Comparison of ENCODE assay signal across 18 cellular contexts in the genomic region with DNA sequence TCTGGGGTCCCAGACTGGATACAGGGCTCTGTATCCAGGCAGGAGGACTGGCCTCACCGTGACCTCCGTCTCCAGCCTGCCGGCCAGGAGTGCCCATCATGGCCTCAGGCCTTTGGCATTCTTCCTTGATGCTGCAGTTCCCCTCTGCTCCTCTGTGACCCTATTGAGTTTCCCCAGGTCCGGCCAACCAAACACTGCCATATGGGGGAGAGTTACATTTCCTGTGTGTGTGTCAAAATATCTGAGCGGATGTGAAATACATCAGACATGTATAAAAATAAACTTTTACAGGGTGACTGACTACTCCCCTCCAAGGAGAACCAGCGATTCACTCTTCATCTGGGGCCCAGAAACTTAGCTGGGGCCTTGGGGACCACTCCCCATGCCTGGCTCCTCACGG. TPM values are rescaled to one million over a fixed set of nuclear protein-coding genes. Genes with fewer than 3 reads are reported as not detected.
A peak's percentile ranks its signal among the peaks of the same experiment; 100 is the strongest.
DNase-seq lines count a peak whose midpoint lies in the region; ATAC-seq, FAIRE-seq and TF ChIP-seq lines count a peak whose summit lies in the region.
"Had no signal": no experiment of that assay in that cellular context is flagged by ENCODE, and none has a peak within 500 bp of the region (broad histone marks: within the 10 kb centered on the region; RNA-seq: fewer than 3 reads in every experiment).

No MANE protein-coding gene starts in this region.

- BruUV-seq in GM12878 (replicated peaks; lab: Mats Ljungman, UMichigan), result no TSS peak

- DNase-seq in DMS 273 (lab: John Stamatoyannopoulos, UW; ENCODE audit: unreplicated experiment) (peak; percentile 19), DMS 273 treated with DMSO at 0.1 percent for 48 hours (lab: John Stamatoyannopoulos, UW) (no peak), NAMALWA (ENCODE audit: low spot score) (peak; percentile 27), GM12878 (ENCODE audit: low read depth, low spot score) (peak; percentile 9), SHP77 (lab: John Stamatoyannopoulos, UW) (no peak)
- DNase-seq in stimulated activated naive B cell treated with anti-CD40 and anti-IgM and Interleukin-4, amounts not matched to agents 10 μg/mL and 1 μg/mL and 100 μg/mL, for 72 hours, result no peak
- no peak for DNase-seq in stimulated activated CD4-positive, alpha-beta T cell treated with anti-CD3 and anti-CD28 coated beads, Interleukin-12 subunit alpha, Interleukin-12 subunit beta, amount 100 ng/mL, for 4 hours
- no peak for DNase-seq in activated T-helper 1 cell treated with anti-CD3 and anti-CD28 coated beads, Interleukin-12 subunit alpha, Interleukin-12 subunit beta, Interleukin-2, Interleukin-4 antibody, amounts not matched to agents 30 ng/mL and 10 ng/mL and 1 ng/mL, durations not matched to agents 14 hours and 24 hours and 36 hours (ENCODE audit: low spot score)
- DNase-seq: activated naive CD4-positive, alpha-beta T cell treated with anti-CD3 and anti-CD28 coated beads for 36 hours; brain microvascular endothelial cell; GDM1; hypothalamus; stimulated activated CD4-positive, alpha-beta T cell treated with anti-CD3 and anti-CD28 coated beads, Interleukin-15, amount 100 ng/mL, for 24 hours; T-cell had no signal

- peak overlapping the region; percentile 61 for H2AFZ ChIP-seq in GM12878 (ENCODE audit: control insufficient read depth, low read depth, low read length)
- H2AFZ ChIP-seq: GM23248 had no signal

- no peak overlapping the region for H3K4me3 ChIP-seq in GM12878
- H3K4me3 ChIP-seq: GM23248 had no signal

- peak overlapping the region; percentile 7 for H3K9ac ChIP-seq in GM12878 (ENCODE audit: control insufficient read depth, insufficient read depth, low read length)
- H3K9ac ChIP-seq: GM23248 had no signal

- peaks cover 23 to 34% of the 10 kb centered on the region in 2 donors for H3K4me1 Mint-ChIP-seq in stimulated activated naive B cell treated with anti-CD40 and anti-IgM and Interleukin-4, amounts not matched to agents 10 μg/mL and 1 μg/mL and 100 μg/mL, for 72 hours
- H3K4me1 Mint-ChIP-seq in activated T-helper 1 cell treated with anti-CD3 and anti-CD28 coated beads, Interleukin-12 subunit alpha, Interleukin-12 subunit beta, Interleukin-2, Interleukin-4 antibody, amounts not matched to agents 30 ng/mL and 10 ng/mL and 1 ng/mL, durations not matched to agents 14 hours and 24 hours and 36 hours (ENCODE audit: low read depth), result no peaks in the 10 kb centered on the region

- TF ChIP-seq CTCF in GM12878 (IDR thresholded peaks at IDR 0.05 in 2 of 3, conservative IDR thresholded peaks at IDR 0.05 in 1 of 3; ENCODE audit: control insufficient read depth in 2 of 3, extremely low read depth in 1 of 3, insufficient read depth in 1 of 3, low read depth in 3 of 3, low read length in 3 of 3), result no peak

- H4K20me1 ChIP-seq in GM12878 (ENCODE audit: control insufficient read depth, insufficient read depth), result no peaks in the 10 kb centered on the region

- no peaks in the 10 kb centered on the region for H3K9me3 Mint-ChIP-seq in stimulated activated naive B cell treated with anti-CD40 and anti-IgM and Interleukin-4, amounts not matched to agents 10 μg/mL and 1 μg/mL and 100 μg/mL, for 72 hours
- no peaks in the 10 kb centered on the region for H3K9me3 Mint-ChIP-seq in activated T-helper 1 cell treated with anti-CD3 and anti-CD28 coated beads, Interleukin-12 subunit alpha, Interleukin-12 subunit beta, Interleukin-2, Interleukin-4 antibody, amounts not matched to agents 30 ng/mL and 10 ng/mL and 1 ng/mL, durations not matched to agents 14 hours and 24 hours and 36 hours
- H3K9me3 Mint-ChIP-seq: activated naive CD4-positive, alpha-beta T cell treated with anti-CD3 and anti-CD28 coated beads for 36 hours; T-cell had no signal

- RAD21 ChIA-PET in GM12878 (lab: Charles Lee; ENCODE audit: unreplicated experiment), result interaction anchor here (3.8 kb wide), 1 partner anchor 10 kb away, joined by 14 read pairs; no protein-coding TSS in a partner anchor

- no peaks in the 10 kb centered on the region for H3K9me3 ChIP-seq in GM12878 (replicated peaks; ENCODE audit: control insufficient read depth, insufficient read depth, low read length)

- in situ Hi-C loops in GM12878 (cut with MboI), result no loop called here

- TF ChIP-seq EP300 in GM12878 (IDR thresholded peaks at IDR 0.05; ENCODE audit: borderline replicate concordance in 1 of 2, control insufficient read depth in 1 of 2, low read depth in 2 of 2, low read length in 2 of 2), result no peak

- no peaks in the 10 kb centered on the region for H3K36me3 ChIP-seq in GM12878 (ENCODE audit: control insufficient read depth in 2 of 2, insufficient read depth in 2 of 2, low read length in 1 of 2)
- H3K36me3 ChIP-seq: brain microvascular endothelial cell had no signal

- FAIRE-seq in GM12878 (lab: Jason Lieb, UNC), result no peak
- FAIRE-seq: HepG2 had no signal

- no peaks in the 10 kb centered on the region for H3K79me2 ChIP-seq in GM12878 (ENCODE audit: control insufficient read depth, insufficient read depth, low read length)

- peak; percentile 30; the same call in 2 of the 3 replicates for ATAC-seq in GM12878
- ATAC-seq in stimulated activated naive B cell treated with anti-CD40 and anti-IgM and Interleukin-4, amounts not matched to agents 10 μg/mL and 1 μg/mL and 100 μg/mL, for 72 hours (replicated peaks), result peak; percentile 57 to 59
- ATAC-seq: HepG2, T-cell had no signal

- H3K27ac ChIP-seq in GM12878 (ENCODE audit: control insufficient read depth, insufficient read depth), result peak overlapping the region; percentile 41
- H3K27ac ChIP-seq: 22Rv1, brain microvascular endothelial cell, GM23248 had no signal

- H3K4me1 ChIP-seq in GM12878 (ENCODE audit: control insufficient read depth, insufficient read depth, low read length), result peaks cover 16% of the 10 kb centered on the region

- H3K27ac Mint-ChIP-seq in stimulated activated naive B cell treated with anti-CD40 and anti-IgM and Interleukin-4, amounts not matched to agents 10 μg/mL and 1 μg/mL and 100 μg/mL, for 72 hours, result peak overlapping the region; percentile 76
- no peak overlapping the region for H3K27ac Mint-ChIP-seq in activated T-helper 1 cell treated with anti-CD3 and anti-CD28 coated beads, Interleukin-12 subunit alpha, Interleukin-12 subunit beta, Interleukin-2, Interleukin-4 antibody, amounts not matched to agents 30 ng/mL and 10 ng/mL and 1 ng/mL, durations not matched to agents 14 hours and 24 hours and 36 hours
- H3K27ac Mint-ChIP-seq: activated naive CD4-positive, alpha-beta T cell treated with anti-CD3 and anti-CD28 coated beads for 36 hours; T-cell had no signal

- peaks cover 4% of the 10 kb centered on the region in 2 donors for H3K27me3 Mint-ChIP-seq in stimulated activated naive B cell treated with anti-CD40 and anti-IgM and Interleukin-4, amounts not matched to agents 10 μg/mL and 1 μg/mL and 100 μg/mL, for 72 hours
- no peaks in the 10 kb centered on the region for H3K27me3 Mint-ChIP-seq in activated T-helper 1 cell treated with anti-CD3 and anti-CD28 coated beads, Interleukin-12 subunit alpha, Interleukin-12 subunit beta, Interleukin-2, Interleukin-4 antibody, amounts not matched to agents 30 ng/mL and 10 ng/mL and 1 ng/mL, durations not matched to agents 14 hours and 24 hours and 36 hours (ENCODE audit: insufficient read depth)

- no peaks in the 10 kb centered on the region for H3K36me3 Mint-ChIP-seq in stimulated activated naive B cell treated with anti-CD40 and anti-IgM and Interleukin-4, amounts not matched to agents 10 μg/mL and 1 μg/mL and 100 μg/mL, for 72 hours
- H3K36me3 Mint-ChIP-seq in activated T-helper 1 cell treated with anti-CD3 and anti-CD28 coated beads, Interleukin-12 subunit alpha, Interleukin-12 subunit beta, Interleukin-2, Interleukin-4 antibody, amounts not matched to agents 30 ng/mL and 10 ng/mL and 1 ng/mL, durations not matched to agents 14 hours and 24 hours and 36 hours (ENCODE audit: low read depth), result no peaks in the 10 kb centered on the region
- H3K36me3 Mint-ChIP-seq: T-cell had no signal

- H3K4me2 ChIP-seq in GM12878 (ENCODE audit: control insufficient read depth, insufficient read depth), result peak overlapping the region; percentile 39; the same call in 1 of the 2 replicates

- intact Hi-C loops in GM12878 (cut with micrococcal nuclease; ENCODE audit: unreplicated experiment), result no loop called here
- intact Hi-C loops in activated T-helper 1 cell treated with anti-CD3 and anti-CD28 coated beads, Interleukin-12 subunit alpha, Interleukin-12 subunit beta, Interleukin-2, Interleukin-4 antibody, amounts not matched to agents 30 ng/mL and 10 ng/mL and 1 ng/mL, durations not matched to agents 14 hours and 24 hours and 36 hours (cut with micrococcal nuclease), result no loop called here

- CTCF ChIA-PET in GM12878 (lab: Yijun Ruan, JAX), result interaction anchor here (1.2 to 11.8 kb wide), 5 partner anchors 12 to 67 kb away, joined by 3 to 120 read pairs (median 14); a partner anchor contains a TSS

- H3K4me3 Mint-ChIP-seq in stimulated activated naive B cell treated with anti-CD40 and anti-IgM and Interleukin-4, amounts not matched to agents 10 μg/mL and 1 μg/mL and 100 μg/mL, for 72 hours, result peak overlapping the region; percentile 5 to 53
- no peak overlapping the region for H3K4me3 Mint-ChIP-seq in activated T-helper 1 cell treated with anti-CD3 and anti-CD28 coated beads, Interleukin-12 subunit alpha, Interleukin-12 subunit beta, Interleukin-2, Interleukin-4 antibody, amounts not matched to agents 30 ng/mL and 10 ng/mL and 1 ng/mL, durations not matched to agents 14 hours and 24 hours and 36 hours
- H3K4me3 Mint-ChIP-seq: activated naive CD4-positive, alpha-beta T cell treated with anti-CD3 and anti-CD28 coated beads for 36 hours; T-cell had no signal

- peaks cover 0 to 2% of the 10 kb centered on the region in 2 experiments; a peak in 2 of 4 replicates for H3K27me3 ChIP-seq in GM12878 (replicated peaks in 1 of 2; ENCODE audit: control insufficient read depth in 2 of 2, insufficient read depth in 2 of 2, low read length in 1 of 2)
- H3K27me3 ChIP-seq: brain microvascular endothelial cell had no signal

- WGBS in GM12878 (ENCODE audit: insufficient coverage, insufficient replicate concordance, low lambda C conversion rate, missing lambda C conversion rate), result 35% methylated on average over 7 of the region's 7 CpGs

- POLR2A ChIA-PET in GM12878 (lab: Charles Lee), result no interaction called here

- TF ChIP-seq RAD21 in GM12878 (IDR thresholded peaks at IDR 0.05; ENCODE audit: insufficient read depth, low read depth, low read length), result no peak

- SMC1A ChIA-PET in GM12878 (lab: Charles Lee; ENCODE audit: uncharacterized antibody, unreplicated experiment), result interaction anchor here (1.1 kb wide), 1 partner anchor 14 kb away, joined by 8 read pairs; no protein-coding TSS in a partner anchor

- TF ChIP-seq POLR2A in GM12878 (IDR thresholded peaks at IDR 0.05; ENCODE audit: low read depth, low read length), result peak; percentile 34; the same call in 1 of the 2 replicates

RNA-seq across cellular contexts. Expression of a gene that starts 10.2 kb away (rescaled TPM):
- not detected in 2 replicates for total RNA-seq in GM12878 (2013; cell fraction: nucleolus; rRNA removed)
- total RNA-seq in GM12878 (2014; rRNA removed) (not detected in 2 replicates), GM12878 (2014; rRNA removed; fragmentation: Illumina TruSeq; extraction: Trizol) (not detected in 2 replicates), GM12878 (2021) (0.15 TPM in 1 of 2 replicates, not detected in the other)
- polyA plus RNA-seq in GM12878 (2011; ENCODE audit: low read depth), result not detected
- polyA plus RNA-seq in GM12878 (2011; rRNA removed) (not detected in 2 replicates), GM12878 (2014; fragmentation: Illumina TruSeq; extraction: Trizol) (not detected in 2 replicates), GM12878 (2014; fragmentation: Nextera tagmentation; extraction: Ambion mirVana) (not detected), GM12878 (2014; rRNA removed) (0.06 TPM in 1 of 2 replicates, not detected in the other), GM12878 (2016; fragmentation: Nextera tagmentation; extraction: Ambion mirVana) (not detected)
- polyA plus RNA-seq in GM12878 (2011; cell fraction: cytosol; rRNA removed), result not detected in 2 replicates
- polyA plus RNA-seq in GM12878 (2011; cell fraction: nucleus; rRNA removed), result not detected in 2 replicates
- not detected in 2 replicates for polyA plus RNA-seq in GM12878 (2012)
- polyA minus RNA-seq in GM12878 (2011; rRNA and poly(A)+ RNA removed), result not detected in 2 replicates
- polyA minus RNA-seq in GM12878 (2011; cell fraction: cytosol; rRNA and poly(A)+ RNA removed), result not detected in 2 replicates
- polyA minus RNA-seq in GM12878 (2011; cell fraction: nucleus; rRNA and poly(A)+ RNA removed), result not detected in 2 replicates
- total RNA-seq in activated T-helper 1 cell treated with anti-CD3 and anti-CD28 coated beads, Interleukin-12 subunit alpha, Interleukin-12 subunit beta, Interleukin-2, Interleukin-4 antibody, amounts not matched to agents 30 ng/mL and 10 ng/mL and 1 ng/mL, durations not matched to agents 14 hours and 24 hours and 36 hours, result not detected in 2 replicates
- total RNA-seq: activated naive CD4-positive, alpha-beta T cell treated with anti-CD3 and anti-CD28 coated beads for 36 hours; GM23248; HepG2; T-cell had no signal
- polyA plus RNA-seq: GM23248, HepG2 had no signal

RNA-seq across cellular contexts. Expression of a gene that starts 31.6 kb away (rescaled TPM):
- total RNA-seq in GM12878 (2013; cell fraction: nucleolus; rRNA removed), result not detected in 2 replicates
- total RNA-seq in GM12878 (2014; rRNA removed) (not detected in 2 replicates), GM12878 (2014; rRNA removed; fragmentation: Illumina TruSeq; extraction: Trizol) (not detected in 2 replicates), GM12878 (2021) (not detected in 2 replicates)
- polyA plus RNA-seq in GM12878 (2011; ENCODE audit: low read depth), result not detected
- polyA plus RNA-seq in GM12878 (2011; rRNA removed) (not detected in 2 replicates), GM12878 (2014; fragmentation: Illumina TruSeq; extraction: Trizol) (not detected in 2 replicates), GM12878 (2014; fragmentation: Nextera tagmentation; extraction: Ambion mirVana) (not detected), GM12878 (2014; rRNA removed) (not detected in 2 replicates), GM12878 (2016; fragmentation: Nextera tagmentation; extraction: Ambion mirVana) (not detected)
- polyA plus RNA-seq in GM12878 (2011; cell fraction: cytosol; rRNA removed), result not detected in 2 replicates
- not detected in 2 replicates for polyA plus RNA-seq in GM12878 (2011; cell fraction: nucleus; rRNA removed)
- not detected in 2 replicates for polyA plus RNA-seq in GM12878 (2012)
- polyA minus RNA-seq in GM12878 (2011; rRNA and poly(A)+ RNA removed), result not detected in 2 replicates
- not detected in 2 replicates for polyA minus RNA-seq in GM12878 (2011; cell fraction: cytosol; rRNA and poly(A)+ RNA removed)
- polyA minus RNA-seq in GM12878 (2011; cell fraction: nucleus; rRNA and poly(A)+ RNA removed), result not detected in 2 replicates
- total RNA-seq in activated T-helper 1 cell treated with anti-CD3 and anti-CD28 coated beads, Interleukin-12 subunit alpha, Interleukin-12 subunit beta, Interleukin-2, Interleukin-4 antibody, amounts not matched to agents 30 ng/mL and 10 ng/mL and 1 ng/mL, durations not matched to agents 14 hours and 24 hours and 36 hours, result not detected in 2 replicates
- total RNA-seq: activated naive CD4-positive, alpha-beta T cell treated with anti-CD3 and anti-CD28 coated beads for 36 hours; GM23248; HepG2; posterior vena cava; T-cell had no signal
- polyA plus RNA-seq: GM23248, HepG2 had no signal

RNA-seq across cellular contexts. Expression of a gene that starts 48.2 kb away (rescaled TPM):
- not detected in 2 replicates for total RNA-seq in GM12878 (2013; cell fraction: nucleolus; rRNA removed)
- not detected in 2 replicates for total RNA-seq in GM12878 (2014; rRNA removed)
- total RNA-seq in GM12878 (2014; rRNA removed; fragmentation: Illumina TruSeq; extraction: Trizol), result not detected in 2 replicates
- not detected in 2 replicates for total RNA-seq in GM12878 (2021)
- polyA plus RNA-seq in GM12878 (2011; ENCODE audit: low read depth), result not detected
- polyA plus RNA-seq in GM12878 (2011; rRNA removed), result not detected in 2 replicates
- not detected in 2 replicates for polyA plus RNA-seq in GM12878 (2011; cell fraction: cytosol; rRNA removed)
- not detected in 2 replicates for polyA plus RNA-seq in GM12878 (2011; cell fraction: nucleus; rRNA removed)
- polyA plus RNA-seq in GM12878 (2012), result not detected in 2 replicates
- not detected in 2 replicates for polyA plus RNA-seq in GM12878 (2014; fragmentation: Illumina TruSeq; extraction: Trizol)
- not detected for polyA plus RNA-seq in GM12878 (2014; fragmentation: Nextera tagmentation; extraction: Ambion mirVana)
- polyA plus RNA-seq in GM12878 (2014; rRNA removed), result not detected in 2 replicates
- not detected for polyA plus RNA-seq in GM12878 (2016; fragmentation: Nextera tagmentation; extraction: Ambion mirVana)
- polyA minus RNA-seq in GM12878 (2011; rRNA and poly(A)+ RNA removed), result not detected in 2 replicates
- not detected in 2 replicates for polyA minus RNA-seq in GM12878 (2011; cell fraction: cytosol; rRNA and poly(A)+ RNA removed)
- not detected in 2 replicates for polyA minus RNA-seq in GM12878 (2011; cell fraction: nucleus; rRNA and poly(A)+ RNA removed)
- total RNA-seq in activated T-helper 1 cell treated with anti-CD3 and anti-CD28 coated beads, Interleukin-12 subunit alpha, Interleukin-12 subunit beta, Interleukin-2, Interleukin-4 antibody, amounts not matched to agents 30 ng/mL and 10 ng/mL and 1 ng/mL, durations not matched to agents 14 hours and 24 hours and 36 hours, result 0.05 and 0.23 TPM in 2 replicates
- total RNA-seq: HepG2, T-cell had no signal
- polyA plus RNA-seq: HepG2 had no signal

Comparison
In these comparisons a context has a peak if more than half of its experiments do, and no peak if none do; other contexts are left out.
1. DNase-seq: peak in DMS 273 (single experiment), NAMALWA (single experiment) and GM12878 (single experiment); none in DMS 273 treated with DMSO at 0.1 percent for 48 hours (single experiment), stimulated activated naive B cell treated with anti-CD40 and anti-IgM and Interleukin-4, amounts not matched to agents 10 μg/mL and 1 μg/mL and 100 μg/mL, for 72 hours (single experiment), SHP77 (0 of 2), stimulated activated CD4-positive, alpha-beta T cell treated with anti-CD3 and anti-CD28 coated beads, Interleukin-12 subunit alpha, Interleukin-12 subunit beta, amount 100 ng/mL, for 4 hours (single experiment) and activated T-helper 1 cell treated with anti-CD3 and anti-CD28 coated beads, Interleukin-12 subunit alpha, Interleukin-12 subunit beta, Interleukin-2, Interleukin-4 antibody, amounts not matched to agents 30 ng/mL and 10 ng/mL and 1 ng/mL, durations not matched to agents 14 hours and 24 hours and 36 hours (single experiment).